9 cellular contexts compared by ENCODE assay signal in the genomic region with DNA sequence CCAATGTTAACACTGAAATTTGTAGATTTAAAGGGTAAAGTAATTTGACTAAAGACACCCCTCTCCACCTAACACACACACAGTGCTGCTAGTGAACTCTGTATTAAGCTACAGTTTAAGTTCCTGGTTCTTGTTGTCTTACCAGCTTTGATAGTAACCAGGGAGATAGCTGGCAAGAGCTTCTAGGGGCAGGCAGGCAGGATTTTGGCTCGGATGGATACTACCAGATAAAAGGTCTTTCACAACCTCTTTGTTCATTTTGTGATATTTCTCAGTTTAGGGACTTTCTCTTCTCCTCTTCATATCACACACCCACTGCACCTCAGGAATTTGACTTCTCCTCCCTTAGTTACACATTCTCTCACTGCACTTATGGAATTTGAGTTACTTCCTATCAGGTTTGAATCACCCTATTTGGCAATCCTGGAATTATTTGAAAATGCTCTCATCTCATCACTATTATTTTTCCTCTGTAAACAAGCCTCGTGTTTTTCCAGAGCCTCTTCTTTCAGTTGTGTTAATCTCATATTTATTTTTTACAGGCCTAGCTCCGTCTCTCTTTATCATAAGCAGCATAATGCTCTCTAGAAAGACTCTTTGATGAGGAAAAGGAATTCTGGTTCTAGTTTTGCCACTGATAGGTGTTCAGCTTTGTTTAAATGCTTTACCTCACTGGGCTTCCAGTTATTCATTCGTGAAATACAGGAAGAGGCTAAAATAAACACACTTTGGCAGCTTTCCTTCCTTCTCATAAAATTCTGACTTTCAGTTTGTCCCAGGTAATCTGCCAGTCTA.
DNase-seq lines count a peak whose midpoint lies in the region; ATAC-seq and TF ChIP-seq lines count a peak whose summit lies in the region.
"Had no signal": no experiment of that assay in that cellular context is flagged by ENCODE, and none has a peak within 500 bp of the region (broad histone marks: within the 10 kb centered on the region; RNA-seq: fewer than 3 reads in every experiment).

No MANE protein-coding gene starts in this region.

- H3K9ac ChIP-seq in BLaER1, result no peak overlapping the region

- H3K4me2 ChIP-seq in BLaER1, result 0 out of 2 replicates have a peak overlapping the region, but pooled peaks have one; percentile 24

- peak; percentile 44 for TF ChIP-seq POLR2A in erythroblast (IDR thresholded peaks at IDR 0.05; ENCODE audit: low read length)

- H3K27me3 ChIP-seq in BLaER1 (no peaks in the 10 kb centered on the region), muscle layer of duodenum (ENCODE audit: low read depth, low read length) (no peaks in the 10 kb centered on the region)

- H3K36me3 ChIP-seq in BLaER1 (no peaks in the 10 kb centered on the region), muscle layer of duodenum (ENCODE audit: control insufficient read depth in 1 of 2, insufficient read depth in 2 of 2, low read length in 2 of 2) (no peaks in the 10 kb centered on the region)

- no peak for ATAC-seq in HG03108 (IDR thresholded peaks at IDR 0.05; ENCODE audit: unreplicated experiment)
- ATAC-seq: T-helper 17 cell had no signal

- DNase-seq in OCI-M1 (lab: John Stamatoyannopoulos, UW) (peak; percentile 86), erythroblast (lab: John Stamatoyannopoulos, UW) (peak; percentile 74 to 89), HuH-7 (ENCODE audit: low spot score) (no peak), anterior cingulate cortex (lab: John Stamatoyannopoulos, UW) (no peak), SIG-M5 treated with dmso at 0.1 percent for 504 hours (lab: John Stamatoyannopoulos, UW; ENCODE audit: unreplicated experiment) (no peak)
- DNase-seq: T-helper 17 cell had no signal

- H3K4me1 ChIP-seq in BLaER1, result peaks cover 11% of the 10 kb centered on the region
- H3K4me1 ChIP-seq in muscle layer of duodenum (ENCODE audit: control insufficient read depth in 1 of 2, insufficient read depth in 2 of 2, low read length in 2 of 2), result peaks cover 5% of the 10 kb centered on the region in 2 donors

- no peaks in the 10 kb centered on the region for H4K20me1 ChIP-seq in BLaER1

- H3K9me3 ChIP-seq in BLaER1, result peaks cover 7% of the 10 kb centered on the region
- no peaks in the 10 kb centered on the region for H3K9me3 ChIP-seq in muscle layer of duodenum (ENCODE audit: control insufficient read depth in 1 of 2, low read length in 2 of 2)

- 0 out of 2 replicates have a peak overlapping the region, but pooled peaks have one; percentile 13 for H3K27ac ChIP-seq in BLaER1
- peak overlapping the region; percentile 18 for H3K27ac ChIP-seq in muscle layer of duodenum (ENCODE audit: low read length)

- H3K4me3 ChIP-seq in BLaER1 (no peak overlapping the region), muscle layer of duodenum (ENCODE audit: low read depth in 1 of 2, low read length in 2 of 2) (no peak overlapping the region)

Comparison
In these comparisons a context has a peak if more than half of its experiments do, and no peak if none do; other contexts are left out.
1. DNase-seq: peak in OCI-M1 (single experiment) and erythroblast (2 of 2); none in HuH-7 (single experiment), anterior cingulate cortex (0 of 58) and SIG-M5 treated with dmso at 0.1 percent for 504 hours (single experiment).